Comparison of ENCODE assay signal across 17 cellular contexts in genomic region chr1:209802780-209803152, GRCh38. TPM values are rescaled to one million over a fixed set of nuclear protein-coding genes. Genes with fewer than 3 reads are reported as not detected.
DNase-seq lines count a peak whose midpoint lies in the region; ATAC-seq and TF ChIP-seq lines count a peak whose summit lies in the region.
"Had no signal": no experiment of that assay in that cellular context is flagged by ENCODE, and none has a peak within 500 bp of the region (broad histone marks: within the 10 kb centered on the region; RNA-seq: fewer than 3 reads in every experiment).

No MANE protein-coding gene starts in this region.

- intact Hi-C loops in prostate gland (cut with DNase I) = no loop called here
- intact Hi-C loops in activated T-helper 1 cell treated with anti-CD3 and anti-CD28 coated beads, Interleukin-12 subunit alpha, Interleukin-12 subunit beta, Interleukin-2, Interleukin-4 antibody, amounts not matched to agents 30 ng/mL and 10 ng/mL and 1 ng/mL, durations not matched to agents 14 hours and 24 hours and 36 hours (cut with micrococcal nuclease) = no loop called here

- DNase-seq in NCI-H2107 (lab: John Stamatoyannopoulos, UW) (peak; percentile 56), epithelial cell of esophagus (ENCODE audit: low read depth) (peak; percentile 46), prostate gland (ENCODE audit: low spot score) (no peak), NCI-H1694 treated with DMSO at 0.1 percent for 48 hours (lab: John Stamatoyannopoulos, UW) (no peak)
- no peak for DNase-seq in activated T-helper 1 cell treated with anti-CD3 and anti-CD28 coated beads, Interleukin-12 subunit alpha, Interleukin-12 subunit beta, Interleukin-2, Interleukin-4 antibody, amounts not matched to agents 30 ng/mL and 10 ng/mL and 1 ng/mL, durations not matched to agents 14 hours and 24 hours and 36 hours (ENCODE audit: low spot score)
- DNase-seq: ACHN; Calu3; CD4-positive, alpha-beta T cell; GM23248; NCI-H1436 treated with DMSO at 0.1 percent for 48 hours; NCI-H2081 treated with DMSO at 0.1 percent for 48 hours; NCI-H446 had no signal

- H3K27me3 ChIP-seq in prostate gland (replicated peaks; ENCODE audit: insufficient read depth) = no peaks in the 10 kb centered on the region

- H3K27me3 Mint-ChIP-seq in activated T-helper 1 cell treated with anti-CD3 and anti-CD28 coated beads, Interleukin-12 subunit alpha, Interleukin-12 subunit beta, Interleukin-2, Interleukin-4 antibody, amounts not matched to agents 30 ng/mL and 10 ng/mL and 1 ng/mL, durations not matched to agents 14 hours and 24 hours and 36 hours (ENCODE audit: insufficient read depth) = peaks cover 10% of the 10 kb centered on the region

- no peak for TF ChIP-seq POLR2A in prostate gland (IDR thresholded peaks at IDR 0.05)

- 72% methylated on average over 4 of the region's 4 CpGs for WGBS in prostate gland

- no peak overlapping the region for H3K27ac Mint-ChIP-seq in activated T-helper 1 cell treated with anti-CD3 and anti-CD28 coated beads, Interleukin-12 subunit alpha, Interleukin-12 subunit beta, Interleukin-2, Interleukin-4 antibody, amounts not matched to agents 30 ng/mL and 10 ng/mL and 1 ng/mL, durations not matched to agents 14 hours and 24 hours and 36 hours
- H3K27ac Mint-ChIP-seq: CD4-positive, alpha-beta T cell had no signal

- no peaks in the 10 kb centered on the region for H3K36me3 Mint-ChIP-seq in activated T-helper 1 cell treated with anti-CD3 and anti-CD28 coated beads, Interleukin-12 subunit alpha, Interleukin-12 subunit beta, Interleukin-2, Interleukin-4 antibody, amounts not matched to agents 30 ng/mL and 10 ng/mL and 1 ng/mL, durations not matched to agents 14 hours and 24 hours and 36 hours (ENCODE audit: low read depth)

- H3K4me1 ChIP-seq in prostate gland (replicated peaks) = peaks cover 4% of the 10 kb centered on the region

- no peaks in the 10 kb centered on the region for H3K36me3 ChIP-seq in prostate gland

- no peaks in the 10 kb centered on the region for H3K9me3 Mint-ChIP-seq in activated T-helper 1 cell treated with anti-CD3 and anti-CD28 coated beads, Interleukin-12 subunit alpha, Interleukin-12 subunit beta, Interleukin-2, Interleukin-4 antibody, amounts not matched to agents 30 ng/mL and 10 ng/mL and 1 ng/mL, durations not matched to agents 14 hours and 24 hours and 36 hours
- H3K9me3 Mint-ChIP-seq: CD4-positive, alpha-beta T cell had no signal

- H3K4me3 Mint-ChIP-seq in activated T-helper 1 cell treated with anti-CD3 and anti-CD28 coated beads, Interleukin-12 subunit alpha, Interleukin-12 subunit beta, Interleukin-2, Interleukin-4 antibody, amounts not matched to agents 30 ng/mL and 10 ng/mL and 1 ng/mL, durations not matched to agents 14 hours and 24 hours and 36 hours = no peak overlapping the region
- H3K4me3 Mint-ChIP-seq: CD4-positive, alpha-beta T cell had no signal

- H3K9me3 ChIP-seq in prostate gland = no peaks in the 10 kb centered on the region

- TF ChIP-seq CTCF in VCaP (conservative IDR thresholded peaks at IDR 0.05) (no peak), epithelial cell of esophagus (IDR thresholded peaks at IDR 0.05; ENCODE audit: insufficient read depth, low read depth, low read length, missing control alignments) (no peak), prostate gland (IDR thresholded peaks at IDR 0.05) (no peak)

- H3K27ac ChIP-seq in VCaP (peak overlapping the region; percentile 73), prostate gland (peak overlapping the region; percentile 92 to 96)
- H3K27ac ChIP-seq: GM23248, HL-60 had no signal

- peak overlapping the region; percentile 95 for H3K4me3 ChIP-seq in epithelial cell of esophagus (ENCODE audit: low read length)
- H3K4me3 ChIP-seq in prostate gland = peak overlapping the region; percentile 1 to 51
- H3K4me3 ChIP-seq: GM23248, K562 had no signal

- no peak for ATAC-seq in HG03039 (IDR thresholded peaks at IDR 0.05; ENCODE audit: unreplicated experiment)
- ATAC-seq: HCT116, K562 had no signal

- H3K4me1 Mint-ChIP-seq in activated T-helper 1 cell treated with anti-CD3 and anti-CD28 coated beads, Interleukin-12 subunit alpha, Interleukin-12 subunit beta, Interleukin-2, Interleukin-4 antibody, amounts not matched to agents 30 ng/mL and 10 ng/mL and 1 ng/mL, durations not matched to agents 14 hours and 24 hours and 36 hours (ENCODE audit: low read depth) = peaks cover 18% of the 10 kb centered on the region

RNA-seq across cellular contexts. Expression of gene IRF6, which starts 3.2 kb away (rescaled TPM):
- total RNA-seq in prostate gland = 100 to 1,000 TPM in 1 of 2 donors, 10 to 100 TPM in 1; 59.8 to 118 TPM
- 0.16 and 0.17 TPM in 2 replicates for total RNA-seq in activated T-helper 1 cell treated with anti-CD3 and anti-CD28 coated beads, Interleukin-12 subunit alpha, Interleukin-12 subunit beta, Interleukin-2, Interleukin-4 antibody, amounts not matched to agents 30 ng/mL and 10 ng/mL and 1 ng/mL, durations not matched to agents 14 hours and 24 hours and 36 hours

RNA-seq across cellular contexts. Expression of gene C1orf74, which starts 18.4 kb away (rescaled TPM):
- total RNA-seq in prostate gland = 1 to 10 TPM; 5.0 to 6.8 TPM
- total RNA-seq in activated T-helper 1 cell treated with anti-CD3 and anti-CD28 coated beads, Interleukin-12 subunit alpha, Interleukin-12 subunit beta, Interleukin-2, Interleukin-4 antibody, amounts not matched to agents 30 ng/mL and 10 ng/mL and 1 ng/mL, durations not matched to agents 14 hours and 24 hours and 36 hours = 2.9 and 3.2 TPM in 2 replicates

RNA-seq across cellular contexts. Expression of gene UTP25, which starts 25.0 kb away (rescaled TPM):
- 1 to 10 TPM; 6.0 to 8.1 TPM for total RNA-seq in prostate gland
- 17.7 and 18.3 TPM in 2 replicates for total RNA-seq in activated T-helper 1 cell treated with anti-CD3 and anti-CD28 coated beads, Interleukin-12 subunit alpha, Interleukin-12 subunit beta, Interleukin-2, Interleukin-4 antibody, amounts not matched to agents 30 ng/mL and 10 ng/mL and 1 ng/mL, durations not matched to agents 14 hours and 24 hours and 36 hours

RNA-seq across cellular contexts. Expression of gene TRAF3IP3, which starts 46.9 kb away (rescaled TPM):
- total RNA-seq in prostate gland = 1 to 10 TPM in 1 of 2 donors, under 1 TPM in 1; 0.73 to 1.6 TPM
- total RNA-seq in activated T-helper 1 cell treated with anti-CD3 and anti-CD28 coated beads, Interleukin-12 subunit alpha, Interleukin-12 subunit beta, Interleukin-2, Interleukin-4 antibody, amounts not matched to agents 30 ng/mL and 10 ng/mL and 1 ng/mL, durations not matched to agents 14 hours and 24 hours and 36 hours = 378 and 384 TPM in 2 replicates
- total RNA-seq: Calu3, GM23248 had no signal

Comparison
In these comparisons a context has a peak if more than half of its experiments do, and no peak if none do; other contexts are left out.
1. DNase-seq: peak in NCI-H2107 (single experiment) and epithelial cell of esophagus (single experiment); none in prostate gland (single experiment), NCI-H1694 treated with DMSO at 0.1 percent for 48 hours (single experiment) and activated T-helper 1 cell treated with anti-CD3 and anti-CD28 coated beads, Interleukin-12 subunit alpha, Interleukin-12 subunit beta, Interleukin-2, Interleukin-4 antibody, amounts not matched to agents 30 ng/mL and 10 ng/mL and 1 ng/mL, durations not matched to agents 14 hours and 24 hours and 36 hours (single experiment).
2. RNA of gene IRF6, which starts 3.2 kb away (total RNA-seq): 59.8 to 118 TPM in prostate gland; 0.16 to 0.17 TPM in activated T-helper 1 cell treated with anti-CD3 and anti-CD28 coated beads, Interleukin-12 subunit alpha, Interleukin-12 subunit beta, Interleukin-2, Interleukin-4 antibody, amounts not matched to agents 30 ng/mL and 10 ng/mL and 1 ng/mL, durations not matched to agents 14 hours and 24 hours and 36 hours; every median in the first group is over 10 times any median in the second.